Comparison of ENCODE assay signal across 10 cellular contexts in genomic region chr14:37171678-37172023, GRCh38. TPM values are rescaled to one million over a fixed set of nuclear protein-coding genes. Genes with fewer than 3 reads are reported as not detected.
A peak's percentile ranks its signal among the peaks of the same experiment; 100 is the strongest.
DNase-seq lines count a peak whose midpoint lies in the region; TF ChIP-seq lines count a peak whose summit lies in the region.
"Had no signal": no experiment of that assay in that cellular context is flagged by ENCODE, and none has a peak within 500 bp of the region (broad histone marks: within the 10 kb centered on the region; RNA-seq: fewer than 3 reads in every experiment).

No MANE protein-coding gene starts in this region.

- H3K9me3 Mint-ChIP-seq in CD8-positive, alpha-beta memory T cell = peaks cover 0 to 10% (median 3%) of the 10 kb centered on the region in 5 donors
- H3K9me3 Mint-ChIP-seq: activated B cell treated with CpG ODN at 0.5 μM for 24 hours had no signal

- H2AFZ ChIP-seq in hepatocyte = peak overlapping the region; percentile 89

- TF ChIP-seq CTCF in astrocyte of the cerebellum (IDR thresholded peaks at IDR 0.05; ENCODE audit: low read depth, low read length, missing control alignments) (no peak), hepatocyte (IDR thresholded peaks at IDR 0.05; ENCODE audit: poor library complexity) (no peak), prostate gland (IDR thresholded peaks at IDR 0.05) (no peak)

- no peak for DNase-seq in CD8-positive, alpha-beta memory T cell
- DNase-seq in astrocyte of the cerebellum (ENCODE audit: low read depth) (no peak), hepatocyte (ENCODE audit: low spot score) (no peak), prostate gland (ENCODE audit: low spot score) (no peak), NCI-H2227 (lab: John Stamatoyannopoulos, UW; ENCODE audit: unreplicated experiment) (no peak), NCI-H1436 (lab: John Stamatoyannopoulos, UW) (no peak), cerebellum (ENCODE audit: low spot score) (no peak)
- no peak for DNase-seq in activated CD8-positive, alpha-beta memory T cell treated with anti-CD3 and anti-CD28 coated beads, Interleukin-2, amount 50 U/mL, for 4 hours
- DNase-seq: activated B cell treated with CpG ODN at 0.5 μM for 24 hours, naive B cell had no signal

- no peaks in the 10 kb centered on the region for H3K4me1 Mint-ChIP-seq in CD8-positive, alpha-beta memory T cell

- H3K27me3 ChIP-seq in CD8-positive, alpha-beta memory T cell (ENCODE audit: insufficient read depth, low read length, poor library complexity, severe bottlenecking) = no peaks in the 10 kb centered on the region
- H3K27me3 ChIP-seq in hepatocyte = no peaks in the 10 kb centered on the region
- H3K27me3 ChIP-seq in prostate gland (replicated peaks; ENCODE audit: insufficient read depth) = no peaks in the 10 kb centered on the region

- no peaks in the 10 kb centered on the region for H3K9me2 ChIP-seq in hepatocyte (replicated peaks; ENCODE audit: insufficient read depth)

- peaks cover 5% of the 10 kb centered on the region for H3K79me2 ChIP-seq in hepatocyte

- no peaks in the 10 kb centered on the region for H3K4me1 ChIP-seq in CD8-positive, alpha-beta memory T cell (ENCODE audit: insufficient read depth, low read length)
- H3K4me1 ChIP-seq in hepatocyte (ENCODE audit: insufficient read depth) (peaks cover 10% of the 10 kb centered on the region), prostate gland (replicated peaks) (no peaks in the 10 kb centered on the region)

- no peak overlapping the region for H3K4me3 ChIP-seq in CD8-positive, alpha-beta memory T cell (ENCODE audit: low read length)
- H3K4me3 ChIP-seq in astrocyte of the cerebellum (ENCODE audit: low read depth, low read length) (peak overlapping the region; percentile 68), hepatocyte (peak overlapping the region; percentile 73), prostate gland (peak overlapping the region; percentile 52 to 62)

- H3K27ac ChIP-seq in CD8-positive, alpha-beta memory T cell (ENCODE audit: low read depth, low read length) = peak overlapping the region; percentile 70
- H3K27ac ChIP-seq in hepatocyte (peak overlapping the region; percentile 97), prostate gland (peak overlapping the region; percentile 89 to 93)

- H3K27ac Mint-ChIP-seq in CD8-positive, alpha-beta memory T cell = no peak overlapping the region
- H3K27ac Mint-ChIP-seq: activated B cell treated with CpG ODN at 0.5 μM for 24 hours, naive B cell had no signal

- no peaks in the 10 kb centered on the region for H3K36me3 ChIP-seq in CD8-positive, alpha-beta memory T cell (ENCODE audit: insufficient read depth, low read length)
- no peaks in the 10 kb centered on the region for H3K36me3 ChIP-seq in hepatocyte (replicated peaks; ENCODE audit: insufficient read depth, low read depth)
- no peaks in the 10 kb centered on the region for H3K36me3 ChIP-seq in prostate gland

- no peaks in the 10 kb centered on the region for H4K20me1 ChIP-seq in hepatocyte (ENCODE audit: insufficient read depth, poor library complexity, severe bottlenecking)

- 6% methylated on average over 6 of the region's 6 CpGs for WGBS in hepatocyte (ENCODE audit: low lambda C conversion rate, missing lambda C conversion rate)
- 2% methylated on average over 6 of the region's 6 CpGs for WGBS in prostate gland

- POLR2A ChIA-PET in CD8-positive, alpha-beta memory T cell (lab: Charles Lee) = no interaction called here

- intact Hi-C loops in prostate gland (cut with DNase I) = no loop called here

- H3K36me3 Mint-ChIP-seq in CD8-positive, alpha-beta memory T cell = no peaks in the 10 kb centered on the region
- H3K36me3 Mint-ChIP-seq: naive B cell had no signal

- in situ Hi-C loops in astrocyte of the cerebellum (cut with HindIII; ENCODE audit: low sequenced_read_pairs) = no loop called here

- H3K4me3 Mint-ChIP-seq in CD8-positive, alpha-beta memory T cell = no peak overlapping the region
- H3K4me3 Mint-ChIP-seq: activated B cell treated with CpG ODN at 0.5 μM for 24 hours had no signal

- TF ChIP-seq POLR2A in prostate gland (IDR thresholded peaks at IDR 0.05) = no peak

- H3K9me3 ChIP-seq in CD8-positive, alpha-beta memory T cell (ENCODE audit: low read length) = no peaks in the 10 kb centered on the region
- H3K9me3 ChIP-seq in hepatocyte (ENCODE audit: low read depth) (no peaks in the 10 kb centered on the region), prostate gland (no peaks in the 10 kb centered on the region)

- CTCF ChIA-PET in CD8-positive, alpha-beta memory T cell (lab: Charles Lee) = no interaction called here

- peaks cover 1 to 7% of the 10 kb centered on the region in 2 donors for H3K27me3 Mint-ChIP-seq in CD8-positive, alpha-beta memory T cell

- H3K4me2 ChIP-seq in hepatocyte = peak overlapping the region; percentile 83

RNA-seq across cellular contexts. Expression of gene SLC25A21, which starts 0.8 kb away (rescaled TPM):
- total RNA-seq in CD8-positive, alpha-beta memory T cell = not detected
- not detected for polyA plus RNA-seq in CD8-positive, alpha-beta memory T cell
- total RNA-seq in hepatocyte (0.08 and 1.6 TPM in 2 replicates), prostate gland (1 to 10 TPM; 1.5 to 7.7 TPM), cerebellum (1.7 TPM)
- polyA plus RNA-seq in hepatocyte = 1.4 TPM in 1 of 2 replicates, not detected in the other
- total RNA-seq: activated B cell treated with CpG ODN at 0.5 μM for 24 hours had no signal

RNA-seq across cellular contexts. Expression of gene MIPOL1, which starts 26.1 kb away (rescaled TPM):
- total RNA-seq in CD8-positive, alpha-beta memory T cell = not detected
- polyA plus RNA-seq in CD8-positive, alpha-beta memory T cell = not detected
- total RNA-seq in hepatocyte (12.2 and 16.6 TPM in 2 replicates), prostate gland (10 to 100 TPM; 14.4 to 31.4 TPM), cerebellum (31.0 TPM)
- 2.6 and 6.9 TPM in 2 replicates for polyA plus RNA-seq in hepatocyte
- total RNA-seq: activated B cell treated with CpG ODN at 0.5 μM for 24 hours had no signal

Comparison
In these comparisons a context has a peak if more than half of its experiments do, and no peak if none do; other contexts are left out.
1. RNA of gene MIPOL1, which starts 26.1 kb away (total RNA-seq): 14.4 to 31.4 TPM in prostate gland, 31.0 TPM in cerebellum (single experiment) and 12.2 to 16.6 TPM in hepatocyte; not detected in CD8-positive, alpha-beta memory T cell; every median in the first group is over 10 times any median in the second.
2. Peak in every context shown above with its lines, with median percentiles within 50 percentile points of each other: H3K27ac ChIP-seq.